In the genomic region with DNA sequence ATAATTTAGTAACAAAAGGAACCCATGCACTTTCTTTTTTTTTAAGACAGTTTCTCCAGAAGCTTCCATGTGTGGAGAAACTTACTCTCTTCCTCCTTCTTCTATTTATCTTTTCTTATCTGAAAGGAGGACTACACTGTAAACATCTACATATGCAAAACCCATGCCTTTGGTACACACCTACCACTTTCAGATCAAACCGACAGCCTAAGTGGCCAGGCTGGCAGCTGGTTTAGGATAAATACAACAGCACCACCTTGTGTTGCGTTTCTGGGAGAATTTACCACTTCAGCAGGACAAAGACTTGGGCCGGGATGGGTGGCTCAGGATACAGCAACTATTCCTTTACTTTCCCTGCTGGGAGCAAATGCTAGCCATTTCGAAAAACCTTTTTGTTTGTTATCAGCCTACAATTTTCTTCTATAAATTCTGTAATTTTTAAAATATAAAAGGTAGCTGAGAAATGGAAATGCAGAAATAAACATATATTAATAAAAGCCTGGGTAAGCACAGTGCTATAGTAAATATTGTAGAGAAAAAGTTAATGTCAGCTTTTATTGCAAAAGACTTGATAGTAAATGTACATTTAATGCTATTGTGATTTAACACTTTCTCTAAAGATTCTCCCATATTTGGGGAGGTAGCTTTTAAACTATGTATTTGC, we compare ENCODE assay signal across 8 cellular contexts.
DNase-seq lines count a peak whose midpoint lies in the region; ATAC-seq lines count a peak whose summit lies in the region.

No MANE protein-coding gene starts in this region.

- peak; percentile 22 for DNase-seq in NK-92 treated with Interleukin-12 subunit alpha and Interleukin-12 subunit beta, amount 100 ng/mL, for 24 hours (lab: John Stamatoyannopoulos, UW)
- no peak for DNase-seq in NK-92 (lab: John Stamatoyannopoulos, UW; ENCODE audit: unreplicated experiment)
- peak; percentile 75 for DNase-seq in NCI-H1694 treated with DMSO at 0.1 percent for 48 hours (lab: John Stamatoyannopoulos, UW)
- DNase-seq in T-helper 2 cell = peak; percentile 14 to 90 (median 39)
- DNase-seq in amygdala (lab: John Stamatoyannopoulos, UW) = peak in 51 of 56 donors; percentile 9 to 92 (median 56)
- peak; percentile 65 for DNase-seq in left ventricle myocardium superior
- DNase-seq in renal cortical epithelial cell (ENCODE audit: low read depth) = peak; percentile 78

- intact Hi-C loops in left ventricle myocardium superior (cut with micrococcal nuclease) = no loop called here

- ATAC-seq in HG02884 (IDR thresholded peaks at IDR 0.05; ENCODE audit: unreplicated experiment) = peak; percentile 50
- ATAC-seq in left ventricle myocardium superior = peak; percentile 85
